2 cellular contexts compared by ENCODE assay signal in genomic region chr6:15322781-15323536, GRCh38.
A peak's percentile ranks its signal among the peaks of the same experiment; 100 is the strongest.
TF ChIP-seq lines count a peak whose summit lies in the region.

No MANE protein-coding gene starts in this region.

TF ChIP-seq in HCT116, 20 proteins besides CTCF, POLR2A, EP300 and RAD21 (continued from another document):
- TF ChIP-seq, protein P1, sequence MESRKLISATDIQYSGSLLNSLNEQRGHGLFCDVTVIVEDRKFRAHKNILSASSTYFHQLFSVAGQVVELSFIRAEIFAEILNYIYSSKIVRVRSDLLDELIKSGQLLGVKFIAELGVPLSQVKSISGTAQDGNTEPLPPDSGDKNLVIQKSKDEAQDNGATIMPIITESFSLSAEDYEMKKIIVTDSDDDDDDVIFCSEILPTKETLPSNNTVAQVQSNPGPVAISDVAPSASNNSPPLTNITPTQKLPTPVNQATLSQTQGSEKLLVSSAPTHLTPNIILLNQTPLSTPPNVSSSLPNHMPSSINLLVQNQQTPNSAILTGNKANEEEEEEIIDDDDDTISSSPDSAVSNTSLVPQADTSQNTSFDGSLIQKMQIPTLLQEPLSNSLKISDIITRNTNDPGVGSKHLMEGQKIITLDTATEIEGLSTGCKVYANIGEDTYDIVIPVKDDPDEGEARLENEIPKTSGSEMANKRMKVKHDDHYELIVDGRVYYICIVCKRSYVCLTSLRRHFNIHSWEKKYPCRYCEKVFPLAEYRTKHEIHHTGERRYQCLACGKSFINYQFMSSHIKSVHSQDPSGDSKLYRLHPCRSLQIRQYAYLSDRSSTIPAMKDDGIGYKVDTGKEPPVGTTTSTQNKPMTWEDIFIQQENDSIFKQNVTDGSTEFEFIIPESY (IDR thresholded peaks at IDR 0.05; ENCODE audit: extremely low read depth, insufficient replicate concordance, low read length) = no peak

TF ChIP-seq in GM12878, 131 proteins besides CTCF, POLR2A, EP300 and RAD21 (continued from another document):
- TF ChIP-seq ZNF687 (IDR thresholded peaks at IDR 0.05) (0 out of 2 replicates have a peak, but pooled peaks have one; percentile 14), RUNX3 (IDR thresholded peaks at IDR 0.05; ENCODE audit: low read length) (peak; percentile 22; the same call in 1 of the 2 replicates), NFIC (IDR thresholded peaks at IDR 0.05; ENCODE audit: low read depth, low read length) (no peak), RELB (IDR thresholded peaks at IDR 0.05; ENCODE audit: low read depth) (no peak)
